ENCODE assay signal across 1 cellular context in the genomic region with DNA sequence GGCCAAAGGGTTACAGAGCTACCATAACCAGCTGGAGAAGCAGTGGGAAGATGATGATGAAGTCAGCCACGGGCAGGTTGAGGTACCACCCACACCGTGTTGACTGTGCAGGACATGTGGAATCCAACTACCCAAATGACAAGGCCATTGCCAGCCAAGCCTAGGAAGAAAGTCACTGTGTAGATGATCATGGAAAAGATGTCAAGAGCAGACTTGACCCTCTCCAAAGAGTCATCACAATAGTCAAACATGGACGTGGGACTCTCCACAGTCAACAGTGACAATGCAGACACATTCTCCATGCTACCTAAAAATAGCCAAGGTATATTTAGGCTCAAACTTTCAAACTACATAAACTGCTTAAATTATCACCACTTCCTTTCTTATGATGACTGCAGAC.
TF ChIP-seq lines count a peak whose summit lies in the region.

No MANE protein-coding gene starts in this region.

TF ChIP-seq in H1, 55 proteins besides CTCF, POLR2A, EP300 and RAD21:
- peak; percentile 87 for TF ChIP-seq POLR2AphosphoS5 (IDR thresholded peaks at IDR 0.05; ENCODE audit: low read depth, low read length)
- TF ChIP-seq, protein P1, sequence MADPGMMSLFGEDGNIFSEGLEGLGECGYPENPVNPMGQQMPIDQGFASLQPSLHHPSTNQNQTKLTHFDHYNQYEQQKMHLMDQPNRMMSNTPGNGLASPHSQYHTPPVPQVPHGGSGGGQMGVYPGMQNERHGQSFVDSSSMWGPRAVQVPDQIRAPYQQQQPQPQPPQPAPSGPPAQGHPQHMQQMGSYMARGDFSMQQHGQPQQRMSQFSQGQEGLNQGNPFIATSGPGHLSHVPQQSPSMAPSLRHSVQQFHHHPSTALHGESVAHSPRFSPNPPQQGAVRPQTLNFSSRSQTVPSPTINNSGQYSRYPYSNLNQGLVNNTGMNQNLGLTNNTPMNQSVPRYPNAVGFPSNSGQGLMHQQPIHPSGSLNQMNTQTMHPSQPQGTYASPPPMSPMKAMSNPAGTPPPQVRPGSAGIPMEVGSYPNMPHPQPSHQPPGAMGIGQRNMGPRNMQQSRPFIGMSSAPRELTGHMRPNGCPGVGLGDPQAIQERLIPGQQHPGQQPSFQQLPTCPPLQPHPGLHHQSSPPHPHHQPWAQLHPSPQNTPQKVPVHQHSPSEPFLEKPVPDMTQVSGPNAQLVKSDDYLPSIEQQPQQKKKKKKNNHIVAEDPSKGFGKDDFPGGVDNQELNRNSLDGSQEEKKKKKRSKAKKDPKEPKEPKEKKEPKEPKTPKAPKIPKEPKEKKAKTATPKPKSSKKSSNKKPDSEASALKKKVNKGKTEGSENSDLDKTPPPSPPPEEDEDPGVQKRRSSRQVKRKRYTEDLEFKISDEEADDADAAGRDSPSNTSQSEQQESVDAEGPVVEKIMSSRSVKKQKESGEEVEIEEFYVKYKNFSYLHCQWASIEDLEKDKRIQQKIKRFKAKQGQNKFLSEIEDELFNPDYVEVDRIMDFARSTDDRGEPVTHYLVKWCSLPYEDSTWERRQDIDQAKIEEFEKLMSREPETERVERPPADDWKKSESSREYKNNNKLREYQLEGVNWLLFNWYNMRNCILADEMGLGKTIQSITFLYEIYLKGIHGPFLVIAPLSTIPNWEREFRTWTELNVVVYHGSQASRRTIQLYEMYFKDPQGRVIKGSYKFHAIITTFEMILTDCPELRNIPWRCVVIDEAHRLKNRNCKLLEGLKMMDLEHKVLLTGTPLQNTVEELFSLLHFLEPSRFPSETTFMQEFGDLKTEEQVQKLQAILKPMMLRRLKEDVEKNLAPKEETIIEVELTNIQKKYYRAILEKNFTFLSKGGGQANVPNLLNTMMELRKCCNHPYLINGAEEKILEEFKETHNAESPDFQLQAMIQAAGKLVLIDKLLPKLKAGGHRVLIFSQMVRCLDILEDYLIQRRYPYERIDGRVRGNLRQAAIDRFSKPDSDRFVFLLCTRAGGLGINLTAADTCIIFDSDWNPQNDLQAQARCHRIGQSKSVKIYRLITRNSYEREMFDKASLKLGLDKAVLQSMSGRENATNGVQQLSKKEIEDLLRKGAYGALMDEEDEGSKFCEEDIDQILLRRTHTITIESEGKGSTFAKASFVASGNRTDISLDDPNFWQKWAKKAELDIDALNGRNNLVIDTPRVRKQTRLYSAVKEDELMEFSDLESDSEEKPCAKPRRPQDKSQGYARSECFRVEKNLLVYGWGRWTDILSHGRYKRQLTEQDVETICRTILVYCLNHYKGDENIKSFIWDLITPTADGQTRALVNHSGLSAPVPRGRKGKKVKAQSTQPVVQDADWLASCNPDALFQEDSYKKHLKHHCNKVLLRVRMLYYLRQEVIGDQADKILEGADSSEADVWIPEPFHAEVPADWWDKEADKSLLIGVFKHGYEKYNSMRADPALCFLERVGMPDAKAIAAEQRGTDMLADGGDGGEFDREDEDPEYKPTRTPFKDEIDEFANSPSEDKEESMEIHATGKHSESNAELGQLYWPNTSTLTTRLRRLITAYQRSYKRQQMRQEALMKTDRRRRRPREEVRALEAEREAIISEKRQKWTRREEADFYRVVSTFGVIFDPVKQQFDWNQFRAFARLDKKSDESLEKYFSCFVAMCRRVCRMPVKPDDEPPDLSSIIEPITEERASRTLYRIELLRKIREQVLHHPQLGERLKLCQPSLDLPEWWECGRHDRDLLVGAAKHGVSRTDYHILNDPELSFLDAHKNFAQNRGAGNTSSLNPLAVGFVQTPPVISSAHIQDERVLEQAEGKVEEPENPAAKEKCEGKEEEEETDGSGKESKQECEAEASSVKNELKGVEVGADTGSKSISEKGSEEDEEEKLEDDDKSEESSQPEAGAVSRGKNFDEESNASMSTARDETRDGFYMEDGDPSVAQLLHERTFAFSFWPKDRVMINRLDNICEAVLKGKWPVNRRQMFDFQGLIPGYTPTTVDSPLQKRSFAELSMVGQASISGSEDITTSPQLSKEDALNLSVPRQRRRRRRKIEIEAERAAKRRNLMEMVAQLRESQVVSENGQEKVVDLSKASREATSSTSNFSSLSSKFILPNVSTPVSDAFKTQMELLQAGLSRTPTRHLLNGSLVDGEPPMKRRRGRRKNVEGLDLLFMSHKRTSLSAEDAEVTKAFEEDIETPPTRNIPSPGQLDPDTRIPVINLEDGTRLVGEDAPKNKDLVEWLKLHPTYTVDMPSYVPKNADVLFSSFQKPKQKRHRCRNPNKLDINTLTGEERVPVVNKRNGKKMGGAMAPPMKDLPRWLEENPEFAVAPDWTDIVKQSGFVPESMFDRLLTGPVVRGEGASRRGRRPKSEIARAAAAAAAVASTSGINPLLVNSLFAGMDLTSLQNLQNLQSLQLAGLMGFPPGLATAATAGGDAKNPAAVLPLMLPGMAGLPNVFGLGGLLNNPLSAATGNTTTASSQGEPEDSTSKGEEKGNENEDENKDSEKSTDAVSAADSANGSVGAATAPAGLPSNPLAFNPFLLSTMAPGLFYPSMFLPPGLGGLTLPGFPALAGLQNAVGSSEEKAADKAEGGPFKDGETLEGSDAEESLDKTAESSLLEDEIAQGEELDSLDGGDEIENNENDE (IDR thresholded peaks at IDR 0.05; ENCODE audit: insufficient replicate concordance, low read length): no peak
